8 cellular contexts compared by ENCODE assay signal in genomic region chr7:99504603-99505323, GRCh38. TPM values are rescaled to one million over a fixed set of nuclear protein-coding genes. Genes with fewer than 3 reads are reported as not detected.
DNase-seq lines count a peak whose midpoint lies in the region; ATAC-seq and TF ChIP-seq lines count a peak whose summit lies in the region.

Gene ZKSCAN5, plus strand, starts transcription at chr7:99504662. Its CDS starts 1,383 bp downstream, at chr7:99506045.

- CTCF ChIA-PET in PC-3 (lab: Charles Lee) = interaction anchor here (0.5 kb wide), 1 partner anchor 58 kb away, joined by 3 read pairs; no protein-coding TSS in a partner anchor

- no TSS peak for BruUV-seq in PC-3 (replicated peaks; lab: Mats Ljungman, UMichigan)

- H3K9ac ChIP-seq in PC-3 (ENCODE audit: low read length) (peak within 1 kb of the TSS; percentile 74), mucosa of stomach (ENCODE audit: low read length) (peak within 1 kb of the TSS; percentile 90)

- H2AFZ ChIP-seq in PC-3 (ENCODE audit: low read length) = peak within 1 kb of the TSS; percentile 75

- H3K36me3 ChIP-seq in PC-3 (ENCODE audit: low read depth, low read length) (no peaks in the 10 kb centered on the region), esophagus (ENCODE audit: control insufficient read depth in 2 of 2, insufficient read depth in 2 of 2, low read length in 1 of 2) (no peaks in the 10 kb centered on the region), mucosa of stomach (ENCODE audit: control insufficient read depth, insufficient read depth, low read length) (no peaks in the 10 kb centered on the region)

- H3F3A ChIP-seq in PC-3 (ENCODE audit: low read length, unreplicated experiment) = no peaks in the 10 kb centered on the region

- H4K20me1 ChIP-seq in PC-3 (ENCODE audit: low read length) = no peaks in the 10 kb centered on the region

- peak within 1 kb of the TSS; percentile 94 for H3K4me2 ChIP-seq in PC-3 (ENCODE audit: low read length)

- TF ChIP-seq CTCF in PC-3 (conservative IDR thresholded peaks at IDR 0.05; ENCODE audit: low read depth, low read length) = no peak

- peak within 1 kb of the TSS; percentile 92 for H3K4me3 ChIP-seq in Jurkat, Clone E6-1 (ENCODE audit: low read length)
- H3K4me3 ChIP-seq in PC-3 (ENCODE audit: low read length) (peak within 1 kb of the TSS; percentile 84), esophagus (ENCODE audit: low read depth in 1 of 2, low read length in 2 of 2) (peak within 1 kb of the TSS; percentile 77 to 84), mucosa of stomach (ENCODE audit: low read length) (peak within 1 kb of the TSS; percentile 92)

- ATAC-seq in GM21619 (IDR thresholded peaks at IDR 0.05; ENCODE audit: unreplicated experiment) = peak; percentile 77
- ATAC-seq in PC-3 = peak; percentile 81

- DNase-seq in DMS153 treated with DMSO at 0.1 percent for 48 hours (lab: John Stamatoyannopoulos, UW; ENCODE audit: unreplicated experiment) (peak; percentile 96), PC-3 (peak; percentile 85)
- DNase-seq in Jurkat, Clone E6-1 (ENCODE audit: low read depth, low spot score) = peak; percentile 91
- peak; percentile 99 for DNase-seq in activated T-cell treated with anti-CD3 and anti-CD28 coated beads, Interleukin-2, amount 50 U/mL, for 1 hour
- peak; percentile 98 for DNase-seq in stimulated activated CD8-positive, alpha-beta memory T cell treated with anti-CD3 and anti-CD28 coated beads, Interleukin-4, amount 100 ng/mL, for 48 hours

- no peaks in the 10 kb centered on the region for H3K9me2 ChIP-seq in PC-3 (replicated peaks; ENCODE audit: low read length)

- intact Hi-C loops in PC-3 (cut with micrococcal nuclease) = loop anchor here (2.0 kb wide), 1 partner anchor 48 kb away; the partner anchor contains the start of gene FAM200A

- 0 to 1% methylated on average over 50 to 53 of the region's 53 CpGs for WGBS in esophagus, 2 donors

- no peaks in the 10 kb centered on the region for H3K9me3 ChIP-seq in PC-3 (ENCODE audit: low read length)
- no peaks in the 10 kb centered on the region for H3K9me3 ChIP-seq in esophagus (ENCODE audit: control insufficient read depth in 2 of 2, insufficient read depth in 1 of 2, low read depth in 1 of 2, low read length in 1 of 2)
- no peaks in the 10 kb centered on the region for H3K9me3 ChIP-seq in mucosa of stomach (ENCODE audit: control insufficient read depth, low read length)

- H3K27me3 ChIP-seq in PC-3 (ENCODE audit: low read length) (no peaks in the 10 kb centered on the region), esophagus (ENCODE audit: control insufficient read depth in 1 of 2, insufficient read depth in 2 of 2, low read length in 2 of 2) (no peaks in the 10 kb centered on the region), mucosa of stomach (ENCODE audit: control insufficient read depth, insufficient read depth, low read length) (no peaks in the 10 kb centered on the region)

- POLR2A ChIA-PET in PC-3 (lab: Charles Lee; ENCODE audit: unreplicated experiment) = interaction anchor here (0.6 to 0.7 kb wide), 2 partner anchors 297 to 963 kb away, joined by 3 to 4 read pairs; partner anchors contain the start of gene KPNA7

- H3K4me1 ChIP-seq in PC-3 (ENCODE audit: insufficient read depth, low read length) = 0 out of 2 replicates have a peak, but pooled peaks cover 5% of the 10 kb centered on the region
- H3K4me1 ChIP-seq in esophagus (ENCODE audit: control insufficient read depth in 2 of 2, insufficient read depth in 2 of 2, low read length in 1 of 2) = no peaks in the 10 kb centered on the region
- peaks cover 8% of the 10 kb centered on the region for H3K4me1 ChIP-seq in mucosa of stomach (ENCODE audit: control insufficient read depth, insufficient read depth, low read length)

- peaks cover 45% of the 10 kb centered on the region for H3K79me2 ChIP-seq in PC-3 (ENCODE audit: low read length)

- peak within 1 kb of the TSS; percentile 39 for H3K27ac ChIP-seq in PC-3 (ENCODE audit: low read length)
- H3K27ac ChIP-seq in esophagus (ENCODE audit: low read depth in 2 of 2, low read length in 1 of 2) = peak within 1 kb of the TSS; percentile 94 to 97

RNA-seq across cellular contexts. Expression of gene ZKSCAN5, which starts in this region (rescaled TPM):
- polyA plus RNA-seq in Jurkat, Clone E6-1 (2012; ENCODE audit: insufficient read depth, insufficient read length) = 13.8 TPM
- 8.6 and 9.9 TPM in 2 replicates for total RNA-seq in PC-3 (2014; rRNA removed)
- polyA plus RNA-seq in esophagus = 1 to 10 TPM; 2.2 to 2.5 TPM

Comparison
In these comparisons a context has a peak if more than half of its experiments do, and no peak if none do; other contexts are left out.
1. Peak in every context shown above with its lines: DNase-seq, ATAC-seq, H3K4me3 ChIP-seq and H3K27ac ChIP-seq.